11 cellular contexts compared by ENCODE assay signal in genomic region chr16:81652798-81653505, GRCh38.
DNase-seq lines count a peak whose midpoint lies in the region; ATAC-seq and TF ChIP-seq lines count a peak whose summit lies in the region.
"Had no signal": no experiment of that assay in that cellular context is flagged by ENCODE, and none has a peak within 500 bp of the region (broad histone marks: within the 10 kb centered on the region; RNA-seq: fewer than 3 reads in every experiment).

No MANE protein-coding gene starts in this region.

- no peak overlapping the region for H3K27ac Mint-ChIP-seq in activated naive CD8-positive, alpha-beta T cell treated with anti-CD3 and anti-CD28 coated beads, Interleukin-2, amount 50 U/mL, for 24 hours
- H3K27ac Mint-ChIP-seq: activated naive CD8-positive, alpha-beta T cell treated with anti-CD3 and anti-CD28 coated beads for 36 hours; T-helper 2 cell treated with Interferon-gamma antibody and Interleukin-4, amounts not matched to agents 5 μg/mL and 100 μg/mL, for 36 hours had no signal

- ATAC-seq in GM18517 (IDR thresholded peaks at IDR 0.05; ENCODE audit: unreplicated experiment), result peak; percentile 72
- peak; percentile 52 for ATAC-seq in HG03025 (IDR thresholded peaks at IDR 0.05; ENCODE audit: low FRiP score, unreplicated experiment)
- no peak for ATAC-seq in activated naive CD8-positive, alpha-beta T cell treated with anti-CD3 and anti-CD28 coated beads, Interleukin-2, amount 50 U/mL, for 24 hours
- no peak for ATAC-seq in HG03469 (IDR thresholded peaks at IDR 0.05; ENCODE audit: unreplicated experiment)

- peak overlapping the region; percentile 3 for H3K4me3 ChIP-seq in ovary
- peak overlapping the region in 2 of 4 donors; percentile 21 to 35 for H3K4me3 ChIP-seq in esophagus squamous epithelium

- no peaks in the 10 kb centered on the region for H3K36me3 ChIP-seq in ovary
- peaks cover 7 to 71% (median 9%) of the 10 kb centered on the region in 3 donors for H3K36me3 ChIP-seq in esophagus squamous epithelium

- no peak overlapping the region for H3K4me3 Mint-ChIP-seq in activated naive CD8-positive, alpha-beta T cell treated with anti-CD3 and anti-CD28 coated beads, Interleukin-2, amount 50 U/mL, for 24 hours
- H3K4me3 Mint-ChIP-seq: activated naive CD8-positive, alpha-beta T cell treated with anti-CD3 and anti-CD28 coated beads for 36 hours; T-helper 2 cell treated with Interferon-gamma antibody and Interleukin-4, amounts not matched to agents 5 μg/mL and 100 μg/mL, for 36 hours had no signal

- no peaks in the 10 kb centered on the region for H3K9me3 Mint-ChIP-seq in activated naive CD8-positive, alpha-beta T cell treated with anti-CD3 and anti-CD28 coated beads, Interleukin-2, amount 50 U/mL, for 24 hours
- H3K9me3 Mint-ChIP-seq: activated naive CD8-positive, alpha-beta T cell treated with anti-CD3 and anti-CD28 coated beads for 36 hours; T-helper 2 cell treated with Interferon-gamma antibody and Interleukin-4, amounts not matched to agents 5 μg/mL and 100 μg/mL, for 36 hours had no signal

- no peaks in the 10 kb centered on the region for H3K27me3 ChIP-seq in ovary
- H3K27me3 ChIP-seq in esophagus squamous epithelium, result no peaks in the 10 kb centered on the region

- TF ChIP-seq EP300 in ovary (IDR thresholded peaks at IDR 0.05), result no peak

- DNase-seq in NCI-H69 (lab: John Stamatoyannopoulos, UW), result peak; percentile 96
- DNase-seq in ovary, result no peak
- DNase-seq in HK-2 (ENCODE audit: unreplicated experiment), result no peak
- DNase-seq in esophagus squamous epithelium (lab: John Stamatoyannopoulos, UW), result no peak
- DNase-seq in activated naive CD8-positive, alpha-beta T cell treated with anti-CD3 and anti-CD28 coated beads, Interleukin-2, amount 50 U/mL, for 24 hours, result no peak
- DNase-seq: activated naive CD8-positive, alpha-beta T cell treated with anti-CD3 and anti-CD28 coated beads for 36 hours; DND-41 had no signal

- no peak for TF ChIP-seq CTCF in ovary (IDR thresholded peaks at IDR 0.05)
- no peak for TF ChIP-seq CTCF in esophagus squamous epithelium (IDR thresholded peaks at IDR 0.05)

- no peaks in the 10 kb centered on the region for H3K36me3 Mint-ChIP-seq in activated naive CD8-positive, alpha-beta T cell treated with anti-CD3 and anti-CD28 coated beads, Interleukin-2, amount 50 U/mL, for 24 hours (ENCODE audit: low read depth)

- H3K9me3 ChIP-seq in ovary (no peaks in the 10 kb centered on the region), esophagus squamous epithelium (no peaks in the 10 kb centered on the region)

- H3K4me1 ChIP-seq in ovary (ENCODE audit: insufficient read depth) (peaks cover 32% of the 10 kb centered on the region), esophagus squamous epithelium (peaks cover 10 to 59% (median 25%) of the 10 kb centered on the region in 3 donors)

- peaks cover 7% of the 10 kb centered on the region for H3K4me1 Mint-ChIP-seq in activated naive CD8-positive, alpha-beta T cell treated with anti-CD3 and anti-CD28 coated beads, Interleukin-2, amount 50 U/mL, for 24 hours

- TF ChIP-seq POLR2A in ovary (IDR thresholded peaks at IDR 0.05), result no peak
- no peak for TF ChIP-seq POLR2A in esophagus squamous epithelium (IDR thresholded peaks at IDR 0.05)

- no peaks in the 10 kb centered on the region for H3K27me3 Mint-ChIP-seq in activated naive CD8-positive, alpha-beta T cell treated with anti-CD3 and anti-CD28 coated beads, Interleukin-2, amount 50 U/mL, for 24 hours
- H3K27me3 Mint-ChIP-seq: activated naive CD8-positive, alpha-beta T cell treated with anti-CD3 and anti-CD28 coated beads for 36 hours had no signal

- H3K27ac ChIP-seq in ovary, result peak overlapping the region in 1 of 2 donors; percentile 83
- peak overlapping the region in 2 of 4 donors; percentile 60 to 74 for H3K27ac ChIP-seq in esophagus squamous epithelium

- intact Hi-C loops in ovary (cut with DNase I), result loop anchor here in 1 of 4 donors (5.0 to 10.0 kb wide), 2 partner anchors 52 to 191 kb away; no protein-coding TSS in a partner anchor
- intact Hi-C loops in esophagus squamous epithelium (cut with DNase I), result no loop called here

- WGBS in ovary, 3 donors, result 25 to 58% (median 40%) methylated on average over 21 of the region's 21 CpGs
- 71 to 84% methylated on average over 12 to 17 of the region's 21 CpGs for WGBS in esophagus squamous epithelium, 2 donors

Comparison
In these comparisons a context has a peak if more than half of its experiments do, and no peak if none do; other contexts are left out.
1. ATAC-seq: peak in GM18517 (single experiment) and HG03025 (single experiment); none in activated naive CD8-positive, alpha-beta T cell treated with anti-CD3 and anti-CD28 coated beads, Interleukin-2, amount 50 U/mL, for 24 hours (single experiment) and HG03469 (single experiment).